Comparison of ENCODE assay signal across 9 cellular contexts in the genomic region with DNA sequence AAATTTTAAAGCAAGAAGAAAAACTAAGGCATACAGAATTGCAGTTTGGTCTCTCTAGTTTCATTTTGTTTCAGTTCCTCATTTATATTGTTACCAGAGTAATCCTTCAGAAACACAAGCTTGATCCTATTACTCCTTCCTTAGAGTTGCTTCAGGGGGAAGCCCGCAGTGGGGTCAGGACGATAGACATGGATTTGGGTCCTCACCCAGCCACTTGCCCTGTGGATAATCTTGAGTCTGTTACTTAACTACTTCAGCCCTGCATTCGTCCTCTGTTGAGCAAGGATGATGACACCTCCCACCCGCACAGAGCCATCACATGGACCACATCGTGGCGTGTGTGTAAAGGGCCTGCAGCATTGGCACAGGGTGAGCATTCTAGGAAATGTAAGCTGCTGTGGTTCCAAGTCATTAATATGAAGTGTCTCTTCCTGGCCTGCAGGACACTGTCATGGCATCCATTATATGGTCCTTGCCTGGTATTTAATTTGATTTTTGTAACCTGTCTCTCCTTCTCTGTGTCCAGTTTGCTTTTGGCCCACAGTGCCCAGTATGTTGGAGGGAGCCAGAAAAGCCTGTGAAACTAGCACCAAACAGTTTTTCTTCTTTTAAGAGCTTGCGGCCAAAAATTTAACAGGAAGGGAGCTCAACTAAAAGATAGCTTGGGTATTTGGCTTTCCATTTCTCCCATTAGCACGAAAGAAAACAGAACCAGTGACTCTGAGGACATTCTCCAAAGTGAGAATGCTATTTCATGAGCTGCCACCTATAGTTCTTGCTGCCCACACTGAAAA.
DNase-seq lines count a peak whose midpoint lies in the region; ATAC-seq and TF ChIP-seq lines count a peak whose summit lies in the region.
"Had no signal": no experiment of that assay in that cellular context is flagged by ENCODE, and none has a peak within 500 bp of the region (broad histone marks: within the 10 kb centered on the region; RNA-seq: fewer than 3 reads in every experiment).

No MANE protein-coding gene starts in this region.

- H3K9me3 ChIP-seq in Karpas-422 (ENCODE audit: low read length) (no peaks in the 10 kb centered on the region), heart left ventricle (no peaks in the 10 kb centered on the region)

- H3K27ac ChIP-seq in Karpas-422 (ENCODE audit: low read length) = peak overlapping the region; percentile 85
- H3K27ac ChIP-seq in heart left ventricle = peak overlapping the region in 6 of 12 donors; percentile 1 to 87 (median 18)
- peak overlapping the region; percentile 14 for H3K27ac ChIP-seq in substantia nigra (ENCODE audit: low read depth, low read length, poor library complexity, severe bottlenecking)

- WGBS in heart left ventricle, 4 donors = 63 to 79% (median 69%) methylated on average over 8 of the region's 8 CpGs

- DNase-seq in Karpas-422 (no peak), heart left ventricle (no peak), substantia nigra (lab: John Stamatoyannopoulos, UW) (peak in 15 of 49 donors; percentile 14 to 55 (median 29)), SW480 (ENCODE audit: low spot score) (no peak), ureter (ENCODE audit: low spot score) (no peak), COR-L47 (lab: John Stamatoyannopoulos, UW) (no peak)

- ATAC-seq in GM21381 (IDR thresholded peaks at IDR 0.05; ENCODE audit: unreplicated experiment) = peak; percentile 59
- ATAC-seq in heart left ventricle = peak in 3 of 4 donors; percentile 49 to 55 (median 50)
- no peak for ATAC-seq in HG03097 (IDR thresholded peaks at IDR 0.05; ENCODE audit: low FRiP score, unreplicated experiment)
- ATAC-seq: K562 had no signal

- no peak for TF ChIP-seq CTCF in heart left ventricle (IDR thresholded peaks at IDR 0.05)

- H3K4me3 ChIP-seq in Karpas-422 (ENCODE audit: low read length) (no peak overlapping the region), heart left ventricle (no peak overlapping the region)
- H3K4me3 ChIP-seq: K562 had no signal

- H3K27me3 ChIP-seq in Karpas-422 (ENCODE audit: low read length) (no peaks in the 10 kb centered on the region), heart left ventricle (no peaks in the 10 kb centered on the region)

- no peak overlapping the region for H2AFZ ChIP-seq in Karpas-422 (ENCODE audit: low read length)

- no peaks in the 10 kb centered on the region for H3K36me3 ChIP-seq in Karpas-422 (ENCODE audit: insufficient read depth, low read length)
- no peaks in the 10 kb centered on the region for H3K36me3 ChIP-seq in heart left ventricle

- intact Hi-C loops in heart left ventricle (cut with DNase I) = loop anchor here in 1 of 10 donors (5.0 kb wide), 1 partner anchor 37 kb away; no protein-coding TSS in a partner anchor

- H3K4me2 ChIP-seq in Karpas-422 (ENCODE audit: low read depth, low read length, poor library complexity, severe bottlenecking) = peak overlapping the region; percentile 56

- H3K4me1 ChIP-seq in Karpas-422 (ENCODE audit: low read length) (peaks cover 54% of the 10 kb centered on the region), heart left ventricle (peaks cover 0 to 57% (median 32%) of the 10 kb centered on the region in 12 donors)

- H4K20me1 ChIP-seq in Karpas-422 (ENCODE audit: insufficient read depth, low read depth, low read length) = peaks cover 6% of the 10 kb centered on the region; the same call in 1 of the 2 replicates

- no peak for TF ChIP-seq POLR2A in heart left ventricle (IDR thresholded peaks at IDR 0.05)

- H3K9ac ChIP-seq in Karpas-422 (ENCODE audit: low read length) = no peak overlapping the region

- H3K9me2 ChIP-seq in Karpas-422 (replicated peaks; ENCODE audit: insufficient read depth, low read length) = no peaks in the 10 kb centered on the region

- peaks cover 99% of the 10 kb centered on the region for H3K79me2 ChIP-seq in Karpas-422 (ENCODE audit: low read length)
